2 cellular contexts compared by ENCODE assay signal in the genomic region with DNA sequence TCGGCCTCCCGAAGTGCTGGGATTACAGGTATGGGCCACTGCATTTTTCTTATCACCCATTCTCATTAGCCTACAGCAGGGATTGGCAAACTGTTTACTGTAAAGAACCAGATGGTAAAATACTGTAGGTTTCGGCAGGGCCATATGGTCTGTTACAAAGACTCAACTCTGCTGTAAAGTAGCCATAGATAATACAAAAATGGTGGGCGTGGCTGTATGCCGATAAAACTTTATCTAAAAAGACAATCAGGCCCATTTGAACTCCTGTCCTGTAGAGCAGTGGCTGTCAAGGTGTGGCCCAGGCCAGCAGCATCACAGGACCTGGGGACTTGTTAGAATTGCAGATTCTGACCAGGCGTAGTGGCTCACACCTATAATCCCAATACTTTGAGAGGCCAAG.
TF ChIP-seq lines count a peak whose summit lies in the region.

No MANE protein-coding gene starts in this region.

TF ChIP-seq in HEK293, 187 proteins besides CTCF, POLR2A, EP300 and RAD21:
- peak; percentile 66 for TF ChIP-seq KLF10 (tag by site-specific recombination; IDR thresholded peaks at IDR 0.05)
- no peak for TF ChIP-seq ZNF610 (tag by site-specific recombination; IDR thresholded peaks at IDR 0.05; ENCODE audit: borderline replicate concordance)

TF ChIP-seq in GM12878, 131 proteins besides CTCF, POLR2A, EP300 and RAD21:
- TF ChIP-seq, protein P1, sequence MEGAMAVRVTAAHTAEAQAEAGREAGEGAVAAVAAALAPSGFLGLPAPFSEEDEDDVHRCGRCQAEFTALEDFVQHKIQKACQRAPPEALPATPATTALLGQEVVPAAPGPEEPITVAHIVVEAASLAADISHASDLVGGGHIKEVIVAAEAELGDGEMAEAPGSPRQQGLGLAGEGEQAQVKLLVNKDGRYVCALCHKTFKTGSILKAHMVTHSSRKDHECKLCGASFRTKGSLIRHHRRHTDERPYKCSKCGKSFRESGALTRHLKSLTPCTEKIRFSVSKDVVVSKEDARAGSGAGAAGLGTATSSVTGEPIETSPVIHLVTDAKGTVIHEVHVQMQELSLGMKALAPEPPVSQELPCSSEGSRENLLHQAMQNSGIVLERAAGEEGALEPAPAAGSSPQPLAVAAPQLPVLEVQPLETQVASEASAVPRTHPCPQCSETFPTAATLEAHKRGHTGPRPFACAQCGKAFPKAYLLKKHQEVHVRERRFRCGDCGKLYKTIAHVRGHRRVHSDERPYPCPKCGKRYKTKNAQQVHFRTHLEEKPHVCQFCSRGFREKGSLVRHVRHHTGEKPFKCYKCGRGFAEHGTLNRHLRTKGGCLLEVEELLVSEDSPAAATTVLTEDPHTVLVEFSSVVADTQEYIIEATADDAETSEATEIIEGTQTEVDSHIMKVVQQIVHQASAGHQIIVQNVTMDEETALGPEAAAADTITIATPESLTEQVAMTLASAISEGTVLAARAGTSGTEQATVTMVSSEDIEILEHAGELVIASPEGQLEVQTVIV (IDR thresholded peaks at IDR 0.05; ENCODE audit: borderline replicate concordance, partially characterized antibody), result no peak
- TF ChIP-seq SUZ12 (IDR thresholded peaks at IDR 0.05; ENCODE audit: unreplicated experiment) (no peak), ETV6 (conservative IDR thresholded peaks at IDR 0.05 in 1 of 2, IDR thresholded peaks at IDR 0.05 in 1 of 2; ENCODE audit: borderline replicate concordance in 1 of 2, low read depth in 1 of 2) (no peak), SRF (IDR thresholded peaks at IDR 0.05; ENCODE audit: low read depth in 2 of 2, low read length in 2 of 2) (no peak), TAF1 (IDR thresholded peaks at IDR 0.05; ENCODE audit: borderline replicate concordance, low read depth, low read length) (no peak)
- TF ChIP-seq, protein P2, sequence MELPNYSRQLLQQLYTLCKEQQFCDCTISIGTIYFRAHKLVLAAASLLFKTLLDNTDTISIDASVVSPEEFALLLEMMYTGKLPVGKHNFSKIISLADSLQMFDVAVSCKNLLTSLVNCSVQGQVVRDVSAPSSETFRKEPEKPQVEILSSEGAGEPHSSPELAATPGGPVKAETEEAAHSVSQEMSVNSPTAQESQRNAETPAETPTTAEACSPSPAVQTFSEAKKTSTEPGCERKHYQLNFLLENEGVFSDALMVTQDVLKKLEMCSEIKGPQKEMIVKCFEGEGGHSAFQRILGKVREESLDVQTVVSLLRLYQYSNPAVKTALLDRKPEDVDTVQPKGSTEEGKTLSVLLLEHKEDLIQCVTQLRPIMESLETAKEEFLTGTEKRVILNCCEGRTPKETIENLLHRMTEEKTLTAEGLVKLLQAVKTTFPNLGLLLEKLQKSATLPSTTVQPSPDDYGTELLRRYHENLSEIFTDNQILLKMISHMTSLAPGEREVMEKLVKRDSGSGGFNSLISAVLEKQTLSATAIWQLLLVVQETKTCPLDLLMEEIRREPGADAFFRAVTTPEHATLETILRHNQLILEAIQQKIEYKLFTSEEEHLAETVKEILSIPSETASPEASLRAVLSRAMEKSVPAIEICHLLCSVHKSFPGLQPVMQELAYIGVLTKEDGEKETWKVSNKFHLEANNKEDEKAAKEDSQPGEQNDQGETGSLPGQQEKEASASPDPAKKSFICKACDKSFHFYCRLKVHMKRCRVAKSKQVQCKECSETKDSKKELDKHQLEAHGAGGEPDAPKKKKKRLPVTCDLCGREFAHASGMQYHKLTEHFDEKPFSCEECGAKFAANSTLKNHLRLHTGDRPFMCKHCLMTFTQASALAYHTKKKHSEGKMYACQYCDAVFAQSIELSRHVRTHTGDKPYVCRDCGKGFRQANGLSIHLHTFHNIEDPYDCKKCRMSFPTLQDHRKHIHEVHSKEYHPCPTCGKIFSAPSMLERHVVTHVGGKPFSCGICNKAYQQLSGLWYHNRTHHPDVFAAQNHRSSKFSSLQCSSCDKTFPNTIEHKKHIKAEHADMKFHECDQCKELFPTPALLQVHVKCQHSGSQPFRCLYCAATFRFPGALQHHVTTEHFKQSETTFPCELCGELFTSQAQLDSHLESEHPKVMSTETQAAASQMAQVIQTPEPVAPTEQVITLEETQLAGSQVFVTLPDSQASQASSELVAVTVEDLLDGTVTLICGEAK (IDR thresholded peaks at IDR 0.05; ENCODE audit: borderline replicate concordance), result peak; percentile 70
